Comparison of ENCODE assay signal across 8 cellular contexts in genomic region chr14:69460093-69460701, GRCh38. TPM values are rescaled to one million over a fixed set of nuclear protein-coding genes. Genes with fewer than 3 reads are reported as not detected.
DNase-seq lines count a peak whose midpoint lies in the region; ATAC-seq and TF ChIP-seq lines count a peak whose summit lies in the region.

No MANE protein-coding gene starts in this region.

- H3K27me3 ChIP-seq in neutrophil (no peaks in the 10 kb centered on the region), tibial nerve (no peaks in the 10 kb centered on the region)

- no peak for ATAC-seq in GM19035 (IDR thresholded peaks at IDR 0.05; ENCODE audit: unreplicated experiment)

- H3K27ac ChIP-seq in neutrophil (no peak overlapping the region), tibial nerve (no peak overlapping the region)

- H3K9me3 ChIP-seq in neutrophil (no peaks in the 10 kb centered on the region), tibial nerve (no peaks in the 10 kb centered on the region)

- peak; percentile 85 for TF ChIP-seq CTCF in fibroblast of mammary gland (conservative IDR thresholded peaks at IDR 0.05; ENCODE audit: control insufficient read depth, insufficient read depth, low read depth, low read length)
- peak; percentile 45 for TF ChIP-seq CTCF in neutrophil (IDR thresholded peaks at IDR 0.05)
- peak; percentile 48 to 79 (median 61) for TF ChIP-seq CTCF in tibial nerve (IDR thresholded peaks at IDR 0.05)

- peak in 1 of 2 donors; percentile 46 for TF ChIP-seq EP300 in tibial nerve (IDR thresholded peaks at IDR 0.05)

- 22 to 23% methylated on average over 4 of the region's 4 CpGs for WGBS in tibial nerve, 2 donors

- TF ChIP-seq POLR2A in tibial nerve (IDR thresholded peaks at IDR 0.05): no peak

- H3K4me1 ChIP-seq in neutrophil (ENCODE audit: control insufficient read depth in 1 of 2, insufficient read depth in 1 of 2, low read depth in 1 of 2, low read length in 1 of 2): no peaks in the 10 kb centered on the region
- no peaks in the 10 kb centered on the region for H3K4me1 ChIP-seq in tibial nerve

- peak; percentile 80 for DNase-seq in Daoy (ENCODE audit: low read depth)
- peak; percentile 68 for DNase-seq in KBM-7
- peak; percentile 67 for DNase-seq in OCI-M1 (lab: John Stamatoyannopoulos, UW)
- peak; percentile 68 to 71 for DNase-seq in activated T-cell treated with anti-CD3 and anti-CD28 coated beads, Interleukin-2, amount 50 U/mL, for 48 hours
- peak; percentile 94 for DNase-seq in fibroblast of mammary gland (ENCODE audit: low read depth)
- DNase-seq in tibial nerve (ENCODE audit: low spot score in 2 of 2): peak; percentile 23 to 44

- H3K36me3 ChIP-seq in neutrophil: peaks cover 62% of the 10 kb centered on the region
- peaks cover 0 to 52% (median 4%) of the 10 kb centered on the region in 3 donors for H3K36me3 ChIP-seq in tibial nerve

- in situ Hi-C loops in KBM-7 (cut with MboI; ENCODE audit: low pct_unique_long_range_greater_than_20kb, low sequenced_read_pairs): no loop called here

- H3K4me3 ChIP-seq in fibroblast of mammary gland (ENCODE audit: control insufficient read depth, low read depth, low read length) (no peak overlapping the region), neutrophil (ENCODE audit: low read depth in 1 of 2, low read length in 1 of 2) (no peak overlapping the region), tibial nerve (no peak overlapping the region)

RNA-seq across cellular contexts. Expression of gene PLEKHD1, which starts 24.3 kb away (rescaled TPM):
- 0.06 TPM in 1 of 2 replicates, not detected in the other for total RNA-seq in Daoy (2014; rRNA removed; shearing (Covaris generic))
- not detected for total RNA-seq in tibial nerve

Comparison
In these comparisons a context has a peak if more than half of its experiments do, and no peak if none do; other contexts are left out.
1. DNase-seq: peak in every context shown above with its lines; median percentile 94 in fibroblast of mammary gland; 80 in Daoy; 70 in activated T-cell treated with anti-CD3 and anti-CD28 coated beads, Interleukin-2, amount 50 U/mL, for 48 hours; 68 in KBM-7; 67 in OCI-M1; 34 in tibial nerve.